ENCODE assay signal across 32 cellular contexts in genomic region chr3:160638184-160638583, GRCh38. TPM values are rescaled to one million over a fixed set of nuclear protein-coding genes. Genes with fewer than 3 reads are reported as not detected.
"Had no signal": no experiment of that assay in that cellular context is flagged by ENCODE, and none has a peak within 500 bp of the region (broad histone marks: within the 10 kb centered on the region; RNA-seq: fewer than 3 reads in every experiment).

No MANE protein-coding gene starts in this region.

- H3K4me1 ChIP-seq: colonic mucosa, heart right ventricle, left lung, lower lobe of right lung had no signal

- ATAC-seq: effector memory CD8-positive, alpha-beta T cell; esophagus mucosa; gastrocnemius medialis; heart right ventricle; left cardiac atrium; left lung; left ventricle myocardium superior; lower lobe of right lung; mucosa of descending colon had no signal

- H3K9me3 Mint-ChIP-seq: dendritic cell treated with granulocyte-macrophage colony-stimulating factor and Interleukin-4, amounts not matched to agents 40 ng/mL and 50 ng/mL, for 4 days; effector memory CD8-positive, alpha-beta T cell; endodermal cell; mesothelial cell of epicardium had no signal

- H3K4me3 ChIP-seq: colonic mucosa, esophagus squamous epithelium, gastrocnemius medialis, heart right ventricle, left lung, lower lobe of right lung, mucosa of descending colon had no signal

- H3K4me3 Mint-ChIP-seq: dendritic cell treated with granulocyte-macrophage colony-stimulating factor and Interleukin-4, amounts not matched to agents 40 ng/mL and 50 ng/mL, for 4 days; effector memory CD8-positive, alpha-beta T cell; endodermal cell; mesothelial cell of epicardium had no signal

- H3K27me3 ChIP-seq: colonic mucosa, esophagus squamous epithelium, gastrocnemius medialis, heart right ventricle, left lung had no signal

- H3K36me3 Mint-ChIP-seq: mesothelial cell of epicardium had no signal

- H3K9me3 ChIP-seq: colonic mucosa, esophagus squamous epithelium, gastrocnemius medialis, heart right ventricle, left lung, lower lobe of right lung, mucosa of descending colon had no signal

- DNase-seq: colonic mucosa; cortex of kidney; effector CD8-positive, alpha-beta T cell; effector memory CD8-positive, alpha-beta T cell; endodermal cell; erythroblast; esophagus squamous epithelium; foreskin fibroblast; foreskin melanocyte; gastrocnemius medialis; glutamatergic neuron; head of caudate nucleus; heart right ventricle; hippocampal formation; left cardiac atrium; left lung; left ventricle myocardium superior; lower lobe of right lung; mesenchymal stem cell; mucosa of descending colon had no signal

- H3K27ac ChIP-seq: colonic mucosa, epithelial cell of prostate, esophagus squamous epithelium, gastrocnemius medialis, heart right ventricle, left lung, lower lobe of right lung had no signal

- H3K27me3 Mint-ChIP-seq: dendritic cell treated with granulocyte-macrophage colony-stimulating factor and Interleukin-4, amounts not matched to agents 40 ng/mL and 50 ng/mL, for 4 days had no signal

- H3K36me3 ChIP-seq: colonic mucosa, esophagus squamous epithelium, gastrocnemius medialis, heart right ventricle, left lung, lower lobe of right lung had no signal

- FAIRE-seq: endometrium, islet of Langerhans, keratinocyte had no signal

- H3K27ac Mint-ChIP-seq: dendritic cell treated with granulocyte-macrophage colony-stimulating factor and Interleukin-4, amounts not matched to agents 40 ng/mL and 50 ng/mL, for 4 days; effector memory CD8-positive, alpha-beta T cell; endodermal cell; mesothelial cell of epicardium had no signal

RNA-seq across cellular contexts. Expression of gene ARL14, which starts 38.8 kb away (rescaled TPM):
- total RNA-seq: dermis microvascular lymphatic vessel endothelial cell, endodermal cell, gastrocnemius medialis, glomerular endothelial cell, heart right ventricle, left cardiac atrium, left lung, left ventricle myocardium superior, lower lobe of right lung, lung microvascular endothelial cell, mesenteric fat pad, mesothelial cell of epicardium, myocyte had no signal
- polyA plus RNA-seq: heart right ventricle had no signal
